In the genomic region with DNA sequence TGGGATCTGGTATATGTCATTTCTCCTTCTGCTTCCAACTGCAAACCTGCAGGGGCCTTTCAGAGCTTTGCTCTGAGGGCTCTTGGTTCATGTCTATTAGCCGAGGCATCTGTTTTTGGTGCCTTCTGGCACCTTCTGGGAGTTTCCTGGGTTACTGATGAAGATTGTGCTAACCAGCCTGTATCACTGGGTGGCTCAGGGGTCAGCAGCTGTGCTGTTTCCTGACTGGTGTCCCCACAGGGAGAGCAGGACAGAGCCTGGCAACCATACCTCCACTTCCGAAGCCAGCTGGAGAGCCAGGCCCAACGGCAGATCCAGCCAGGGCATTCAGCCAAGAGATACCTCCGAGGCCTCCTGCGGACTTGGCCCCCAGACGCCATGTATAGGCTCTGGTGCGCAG, we compare ENCODE assay signal across 23 cellular contexts. TPM values are rescaled to one million over a fixed set of nuclear protein-coding genes. Genes with fewer than 3 reads are reported as not detected.
"Had no signal": no experiment of that assay in that cellular context is flagged by ENCODE, and none has a peak within 500 bp of the region (broad histone marks: within the 10 kb centered on the region; RNA-seq: fewer than 3 reads in every experiment).

No MANE protein-coding gene starts in this region.

- H3K27ac ChIP-seq: brain microvascular endothelial cell, left lung, testis had no signal

- H3K27me3 ChIP-seq: brain microvascular endothelial cell, dorsolateral prefrontal cortex, gastroesophageal sphincter, left lung, testis had no signal

- H3K4me1 ChIP-seq: left lung had no signal

- H3K36me3 Mint-ChIP-seq: memory B cell, natural killer cell had no signal

- H3K4me1 Mint-ChIP-seq: natural killer cell; stimulated activated naive CD8-positive, alpha-beta T cell treated with anti-CD3 and anti-CD28 coated beads, Interleukin-15, amount 100 ng/mL, for 72 hours had no signal

- H3K9me3 ChIP-seq: gastroesophageal sphincter, left lung, mucosa of descending colon, testis had no signal

- H3K9me3 Mint-ChIP-seq: activated T-helper 1 cell treated with anti-CD3 and anti-CD28 coated beads, Interleukin-12 subunit alpha, Interleukin-12 subunit beta, Interleukin-2, Interleukin-4 antibody, amounts not matched to agents 30 ng/mL and 10 ng/mL and 1 ng/mL, durations not matched to agents 14 hours and 24 hours and 36 hours; endodermal cell; memory B cell; natural killer cell; stimulated activated naive CD8-positive, alpha-beta T cell treated with anti-CD3 and anti-CD28 coated beads, Interleukin-15, amount 100 ng/mL, for 72 hours had no signal

- H3K27me3 Mint-ChIP-seq: progenitor cell of endocrine pancreas had no signal

- H3K4me3 ChIP-seq: dorsolateral prefrontal cortex, gastroesophageal sphincter, left lung, mucosa of descending colon had no signal

- H3K36me3 ChIP-seq: brain microvascular endothelial cell, gastroesophageal sphincter, left lung had no signal

- DNase-seq: activated CD4-positive, CD25-positive, alpha-beta regulatory T cell treated with anti-CD3 and anti-CD28 coated beads, Interleukin-2, amount 50 U/mL, for 72 hours; activated naive CD4-positive, alpha-beta T cell treated with Interleukin-2 at 50 U/mL for 16 hours; anterior cingulate cortex; brain microvascular endothelial cell; endodermal cell; erythroblast; hippocampal formation; left lung; mucosa of descending colon; natural killer cell; stimulated activated CD4-positive, alpha-beta T cell treated with anti-CD3 and anti-CD28 coated beads, Interleukin-1b, Interleukin-23, amount 100 ng/mL, for 48 hours; stimulated activated naive CD8-positive, alpha-beta T cell treated with anti-CD3 and anti-CD28 coated beads, Interleukin-15, amount 100 ng/mL, for 72 hours; testis had no signal

- H3K27ac Mint-ChIP-seq: activated T-helper 1 cell treated with anti-CD3 and anti-CD28 coated beads, Interleukin-12 subunit alpha, Interleukin-12 subunit beta, Interleukin-2, Interleukin-4 antibody, amounts not matched to agents 30 ng/mL and 10 ng/mL and 1 ng/mL, durations not matched to agents 14 hours and 24 hours and 36 hours; endodermal cell; memory B cell; natural killer cell; stimulated activated naive CD8-positive, alpha-beta T cell treated with anti-CD3 and anti-CD28 coated beads, Interleukin-15, amount 100 ng/mL, for 72 hours had no signal

- H3K4me3 Mint-ChIP-seq: activated T-helper 1 cell treated with anti-CD3 and anti-CD28 coated beads, Interleukin-12 subunit alpha, Interleukin-12 subunit beta, Interleukin-2, Interleukin-4 antibody, amounts not matched to agents 30 ng/mL and 10 ng/mL and 1 ng/mL, durations not matched to agents 14 hours and 24 hours and 36 hours; endodermal cell; memory B cell; natural killer cell; stimulated activated naive CD8-positive, alpha-beta T cell treated with anti-CD3 and anti-CD28 coated beads, Interleukin-15, amount 100 ng/mL, for 72 hours had no signal

RNA-seq across cellular contexts. Expression of a gene that starts 17.5 kb away (rescaled TPM):
- total RNA-seq: activated CD8-positive, alpha-beta memory T cell treated with anti-CD3 and anti-CD28 coated beads for 36 hours; activated T-helper 1 cell treated with anti-CD3 and anti-CD28 coated beads, Interleukin-12 subunit alpha, Interleukin-12 subunit beta, Interleukin-2, Interleukin-4 antibody, amounts not matched to agents 30 ng/mL and 10 ng/mL and 1 ng/mL, durations not matched to agents 14 hours and 24 hours and 36 hours; chondrocyte; gastroesophageal sphincter; natural killer cell; progenitor cell of endocrine pancreas; T-helper 1 cell treated with Interleukin-12 subunit alpha and Interleukin-12 subunit beta and Interleukin-4 antibody, amounts not matched to agents 30 ng/mL and 1 ng/mL, for 36 hours; ureter had no signal
- polyA plus RNA-seq: keratinocyte had no signal
